ENCODE assay signal across 11 cellular contexts in the genomic region with DNA sequence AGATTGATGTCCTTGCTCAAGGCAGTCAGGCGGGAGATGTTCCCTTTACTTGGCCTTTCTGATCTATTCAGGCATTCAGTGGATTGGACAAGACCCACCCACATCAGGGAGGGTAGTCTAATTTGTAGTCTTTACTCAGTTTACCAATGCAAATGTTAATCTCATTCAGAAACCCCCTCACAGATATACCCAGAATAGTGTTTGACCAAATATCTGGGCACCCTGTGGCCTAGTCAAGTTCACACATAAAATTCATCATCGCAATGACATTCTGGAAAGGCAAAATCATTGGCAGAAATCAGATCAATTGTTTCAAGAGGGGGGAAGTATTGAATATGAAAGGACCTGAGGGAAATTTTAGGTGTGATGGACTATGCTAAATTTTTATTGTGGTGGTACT.
"Had no signal": no experiment of that assay in that cellular context is flagged by ENCODE, and none has a peak within 500 bp of the region (broad histone marks: within the 10 kb centered on the region; RNA-seq: fewer than 3 reads in every experiment).

No MANE protein-coding gene starts in this region.

- H3K4me3 Mint-ChIP-seq: GM23338, H9, HFFc6 had no signal

- ATAC-seq: GM23338, HCT116 had no signal

- H3K27ac ChIP-seq: GM23248 had no signal

- H3K27ac Mint-ChIP-seq: GM23338, H9, HFFc6 had no signal

- H3K4me1 ChIP-seq: HAP-1 had no signal

- H3K4me3 ChIP-seq: GM23248, GM23338, HAP-1 had no signal

- DNase-seq: GM23248, GOT3, H7, H9, HCEC 1CT, HFFc6 had no signal

- H3K36me3 ChIP-seq: HAP-1 had no signal

- FAIRE-seq: H1, H54 had no signal
